18 cellular contexts compared by ENCODE assay signal in genomic region chr10:34191399-34191798, GRCh38.
"Had no signal": no experiment of that assay in that cellular context is flagged by ENCODE, and none has a peak within 500 bp of the region (broad histone marks: within the 10 kb centered on the region; RNA-seq: fewer than 3 reads in every experiment).

No MANE protein-coding gene starts in this region.

- H3K4me3 ChIP-seq: colonic mucosa, pancreas, uterus had no signal

- H3K27me3 ChIP-seq: colonic mucosa, foreskin keratinocyte, pancreas, uterus had no signal

- H3K27me3 Mint-ChIP-seq: progenitor cell of endocrine pancreas had no signal

- H3K4me1 ChIP-seq: colonic mucosa, foreskin keratinocyte, pancreas, uterus had no signal

- H3K27ac Mint-ChIP-seq: endodermal cell; naive thymus-derived CD4-positive, alpha-beta T cell; progenitor cell of endocrine pancreas had no signal

- H3K9me3 Mint-ChIP-seq: endodermal cell had no signal

- FAIRE-seq: endothelial cell of umbilical vein, pancreas, small intestine had no signal

- H3K4me3 Mint-ChIP-seq: endodermal cell; naive thymus-derived CD4-positive, alpha-beta T cell had no signal

- H3K27ac ChIP-seq: colonic mucosa, foreskin keratinocyte, pancreas, uterus had no signal

- H3K36me3 ChIP-seq: colonic mucosa, pancreas, uterus had no signal

- H3K9me3 ChIP-seq: colonic mucosa, pancreas, uterus had no signal

- H3K36me3 Mint-ChIP-seq: naive thymus-derived CD4-positive, alpha-beta T cell had no signal

- ATAC-seq: foreskin keratinocyte; naive thymus-derived CD4-positive, alpha-beta T cell; pancreas; right cardiac atrium had no signal

- DNase-seq: colonic mucosa; effector CD4-positive, alpha-beta T cell; endodermal cell; erythroblast; foreskin keratinocyte; head of caudate nucleus; hippocampal formation; naive thymus-derived CD4-positive, alpha-beta T cell; occipital lobe; pancreas; right cardiac atrium; small intestine; stimulated activated CD4-positive, alpha-beta T cell treated with anti-CD3 and anti-CD28 coated beads, Interleukin-2, amount 100 ng/mL, for 48 hours; stimulated activated naive CD4-positive, alpha-beta T cell treated with Interleukin-2 at 50 U/mL for 16 hours; trophoblast cell; uterus had no signal
